11 cellular contexts compared by ENCODE assay signal in the genomic region with DNA sequence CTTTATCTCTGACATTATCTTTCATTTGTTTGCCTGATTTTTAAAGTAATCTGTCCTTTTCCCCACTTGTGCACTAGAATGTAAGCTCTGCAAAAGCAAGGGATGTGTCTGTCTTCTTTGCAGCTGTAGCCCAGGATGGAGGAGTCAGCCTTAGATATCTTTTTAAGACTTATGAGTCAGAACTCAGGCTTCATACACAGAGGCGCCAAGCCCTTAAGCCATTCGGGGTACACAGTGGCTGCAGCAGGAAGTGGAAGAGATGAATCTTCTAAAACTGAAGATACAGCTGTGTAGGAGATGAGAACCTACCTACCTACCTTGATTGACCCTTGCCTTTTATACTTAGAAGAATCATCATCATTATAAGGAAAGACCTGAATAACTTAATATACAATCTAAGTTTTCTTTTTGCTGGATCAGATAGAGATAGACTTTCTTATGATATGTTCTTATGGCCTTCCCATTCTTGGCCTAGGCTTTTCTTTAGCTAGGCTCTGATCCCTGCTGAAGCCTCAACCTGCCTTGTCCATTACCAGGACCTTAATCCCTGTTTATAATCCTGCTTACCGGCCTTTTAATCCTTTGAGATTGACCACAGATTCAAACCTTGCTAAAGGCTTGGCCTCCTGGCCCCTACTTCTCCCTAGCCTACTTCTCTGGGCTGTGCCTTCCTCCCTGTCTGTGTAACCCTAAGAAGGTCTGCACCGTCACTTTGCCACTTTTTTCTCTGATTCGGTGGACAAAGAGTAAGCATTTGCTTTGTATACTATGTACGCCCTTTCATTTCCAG.
DNase-seq lines count a peak whose midpoint lies in the region; ATAC-seq and TF ChIP-seq lines count a peak whose summit lies in the region.
"Had no signal": no experiment of that assay in that cellular context is flagged by ENCODE, and none has a peak within 500 bp of the region (broad histone marks: within the 10 kb centered on the region; RNA-seq: fewer than 3 reads in every experiment).

No MANE protein-coding gene starts in this region.

- intact Hi-C loops in left colon (cut with DNase I, micrococcal nuclease), result no loop called here

- ATAC-seq in left colon (no peak), HG03571 (IDR thresholded peaks at IDR 0.05; ENCODE audit: unreplicated experiment) (no peak)

- peak; percentile 5 for DNase-seq in activated T-cell treated with anti-CD3 and anti-CD28 coated beads for 48 hours (ENCODE audit: low read depth)
- DNase-seq in activated T-cell treated with anti-CD3 and anti-CD28 coated beads for 4 hours, result no peak
- DNase-seq in NCI-H82 treated with DMSO at 0.1 percent for 48 hours (lab: John Stamatoyannopoulos, UW; ENCODE audit: unreplicated experiment), result peak; percentile 83
- DNase-seq in cardiac fibroblast (ENCODE audit: low read depth in 2 of 2), result peak; percentile 67 to 74
- DNase-seq in skeletal muscle cell (ENCODE audit: low read depth), result peak; percentile 37
- no peak for DNase-seq in left colon
- DNase-seq in activated CD4-positive, CD25-positive, alpha-beta regulatory T cell (lab: John Stamatoyannopoulos, UW), result no peak
- DNase-seq: NCI-H2081 treated with DMSO at 0.1 percent for 48 hours, occipital lobe had no signal

- no peak for TF ChIP-seq CTCF in cardiac fibroblast (IDR thresholded peaks at IDR 0.05; ENCODE audit: low read depth, low read length)

- H3K4me3 ChIP-seq in cardiac fibroblast (replicated peaks in 1 of 2; ENCODE audit: low read depth in 2 of 2, low read length in 2 of 2) (no peak overlapping the region), skeletal muscle cell (ENCODE audit: low read depth, low read length) (no peak overlapping the region)
- H3K4me3 ChIP-seq: vagina had no signal

Comparison
In these comparisons a context has a peak if more than half of its experiments do, and no peak if none do; other contexts are left out.
1. DNase-seq: peak in activated T-cell treated with anti-CD3 and anti-CD28 coated beads for 48 hours (single experiment), NCI-H82 treated with DMSO at 0.1 percent for 48 hours (single experiment), cardiac fibroblast (2 of 2) and skeletal muscle cell (single experiment); none in activated T-cell treated with anti-CD3 and anti-CD28 coated beads for 4 hours (single experiment), left colon (0 of 2) and activated CD4-positive, CD25-positive, alpha-beta regulatory T cell (0 of 4).